ENCODE assay signal across 12 cellular contexts in the genomic region with DNA sequence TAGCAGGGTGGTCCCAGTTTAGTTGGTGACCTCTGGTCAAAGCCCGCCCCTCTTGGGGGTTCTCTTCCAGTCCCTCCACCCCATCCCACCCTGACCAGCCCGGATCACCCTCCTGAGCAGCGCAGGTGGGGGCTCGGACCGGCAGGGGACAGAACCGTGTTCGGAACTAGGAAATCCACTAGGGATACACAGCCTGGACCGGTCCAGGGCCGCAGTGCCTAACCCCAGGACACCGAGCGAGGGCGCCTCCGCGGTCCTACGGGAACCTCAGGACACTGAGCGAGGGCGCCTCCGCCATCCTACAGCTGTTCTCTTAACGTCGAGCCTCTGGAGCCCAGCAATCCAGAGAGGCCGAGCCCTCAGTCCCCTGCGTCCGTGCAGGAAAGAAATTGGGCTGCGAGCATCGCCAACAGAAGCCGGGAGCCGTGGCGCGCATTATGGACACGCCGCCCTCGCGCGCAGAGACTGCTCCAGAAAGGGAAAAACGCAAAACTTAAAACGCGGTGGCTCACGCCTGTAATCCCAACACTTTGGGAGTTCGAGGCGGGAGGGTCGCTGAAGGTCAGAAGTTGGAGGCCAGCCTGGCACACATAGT. TPM values are rescaled to one million over a fixed set of nuclear protein-coding genes. Genes with fewer than 3 reads are reported as not detected.
DNase-seq lines count a peak whose midpoint lies in the region; ATAC-seq and TF ChIP-seq lines count a peak whose summit lies in the region.
"Had no signal": no experiment of that assay in that cellular context is flagged by ENCODE, and none has a peak within 500 bp of the region (broad histone marks: within the 10 kb centered on the region; RNA-seq: fewer than 3 reads in every experiment).

No MANE protein-coding gene starts in this region.

- H3K4me1 Mint-ChIP-seq in activated naive CD8-positive, alpha-beta T cell (ENCODE audit: low read depth): peaks cover 27% of the 10 kb centered on the region
- H3K4me1 Mint-ChIP-seq in type B pancreatic cell (ENCODE audit: unreplicated experiment): peaks cover 16% of the 10 kb centered on the region

- no CpG with 5 or more reads among the region's 41 CpGs for WGBS in mesendoderm (ENCODE audit: extremely low coverage, insufficient coverage, low lambda C conversion rate)

- H4K5ac ChIP-seq in mesendoderm (ENCODE audit: low read length): no peak overlapping the region

- POLR2A ChIA-PET in A673 (lab: Charles Lee; ENCODE audit: low non-redundant PET): no interaction called here

- DNase-seq in A673 (ENCODE audit: low spot score): no peak
- no peak for DNase-seq in GM12864 (ENCODE audit: low read depth)
- peak; percentile 25 for DNase-seq in mesendoderm
- no peak for DNase-seq in KG1 (lab: John Stamatoyannopoulos, UW)
- no peak for DNase-seq in type B pancreatic cell (ENCODE audit: extremely low spot score, unreplicated experiment)
- DNase-seq: hippocampal formation had no signal

- no peak overlapping the region for H4K8ac ChIP-seq in mesendoderm (ENCODE audit: low read depth, low read length)

- H3K27me3 ChIP-seq in A673 (replicated peaks; ENCODE audit: insufficient read depth, low read depth, low read length, poor library complexity): peaks cover 10% of the 10 kb centered on the region
- peaks cover 55% of the 10 kb centered on the region for H3K27me3 ChIP-seq in mesendoderm (ENCODE audit: insufficient read depth, low read length, poor library complexity)

- no peak overlapping the region for H3K18ac ChIP-seq in mesendoderm (ENCODE audit: low read length)

- no peak overlapping the region for H3K9ac ChIP-seq in mesendoderm (ENCODE audit: low read length)

- no peak overlapping the region for H2AK5ac ChIP-seq in mesendoderm (ENCODE audit: low read length)

- H3K9me3 Mint-ChIP-seq in activated naive CD8-positive, alpha-beta T cell (ENCODE audit: low read depth): no peaks in the 10 kb centered on the region
- H3K9me3 Mint-ChIP-seq in type B pancreatic cell: peaks cover under 1% of the 10 kb centered on the region

- no peaks in the 10 kb centered on the region for H3K9me3 ChIP-seq in A673 (ENCODE audit: low read depth, low read length, poor library complexity, severe bottlenecking)

- intact Hi-C loops in A673 (cut with micrococcal nuclease; ENCODE audit: unreplicated experiment): no loop called here

- no peak overlapping the region for H3K27ac ChIP-seq in A673 (ENCODE audit: low read depth, low read length, poor library complexity, severe bottlenecking)
- no peak overlapping the region for H3K27ac ChIP-seq in mesendoderm (ENCODE audit: low read depth, low read length)
- H3K27ac ChIP-seq: VCaP had no signal

- peaks cover 36% of the 10 kb centered on the region for H3K27me3 Mint-ChIP-seq in activated naive CD8-positive, alpha-beta T cell
- peaks cover 98% of the 10 kb centered on the region for H3K27me3 Mint-ChIP-seq in type B pancreatic cell

- H3K4me3 ChIP-seq in A673 (ENCODE audit: low read depth, low read length, poor library complexity, severe bottlenecking): peak overlapping the region; percentile 62
- H3K4me3 ChIP-seq in GM12864 (ENCODE audit: low read depth, low read length): peak overlapping the region; percentile 63
- no peak overlapping the region for H3K4me3 ChIP-seq in mesendoderm (ENCODE audit: low read length)
- H3K4me3 ChIP-seq: GM12878 had no signal

- H2BK120ac ChIP-seq in mesendoderm (ENCODE audit: low read depth, low read length): no peak overlapping the region

- H3K4me1 ChIP-seq in A673 (ENCODE audit: insufficient read depth, low read length, poor library complexity, severe bottlenecking) (peaks cover 40% of the 10 kb centered on the region), mesendoderm (ENCODE audit: control insufficient read depth, low read depth, low read length) (peaks cover 3% of the 10 kb centered on the region)

- H3K23ac ChIP-seq in mesendoderm (ENCODE audit: low read length): no peak overlapping the region

- TF ChIP-seq CTCF in A673 (conservative IDR thresholded peaks at IDR 0.05; ENCODE audit: low read depth, low read length) (0 out of 2 replicates have a peak, but pooled peaks have one; percentile 13), GM12864 (IDR thresholded peaks at IDR 0.05; ENCODE audit: low read depth, low read length, missing control alignments) (no peak), type B pancreatic cell (conservative IDR thresholded peaks at IDR 0.05) (no peak)

- BruUV-seq in A673 (replicated peaks; lab: Mats Ljungman, UMichigan): no TSS peak

- H3K4me3 Mint-ChIP-seq in activated naive CD8-positive, alpha-beta T cell: peak overlapping the region; percentile 65
- no peak overlapping the region for H3K4me3 Mint-ChIP-seq in type B pancreatic cell

- no peak for ATAC-seq in HG02884 (IDR thresholded peaks at IDR 0.05; ENCODE audit: unreplicated experiment)
- no peak for ATAC-seq in HG02981 (IDR thresholded peaks at IDR 0.05; ENCODE audit: unreplicated experiment)
- ATAC-seq: GM12878 had no signal

- no peaks in the 10 kb centered on the region for H3K36me3 Mint-ChIP-seq in activated naive CD8-positive, alpha-beta T cell
- no peaks in the 10 kb centered on the region for H3K36me3 Mint-ChIP-seq in type B pancreatic cell

- H3K27ac Mint-ChIP-seq in activated naive CD8-positive, alpha-beta T cell: no peak overlapping the region
- H3K27ac Mint-ChIP-seq in type B pancreatic cell: no peak overlapping the region
- H3K27ac Mint-ChIP-seq: CD4-positive, CD25-positive, alpha-beta regulatory T cell had no signal

- H3K4ac ChIP-seq in mesendoderm (ENCODE audit: low read depth, low read length): no peak overlapping the region

- no peaks in the 10 kb centered on the region for H3K79me2 ChIP-seq in mesendoderm (ENCODE audit: control insufficient read depth, insufficient read depth, low read length)

- no peak overlapping the region for H2BK5ac ChIP-seq in mesendoderm (ENCODE audit: low read length)

- no peak overlapping the region for H2BK15ac ChIP-seq in mesendoderm (replicated peaks; ENCODE audit: low read depth)

- H3K4me2 ChIP-seq in mesendoderm (ENCODE audit: low read length): peak overlapping the region; percentile 22

- CTCF ChIA-PET in A673 (lab: Charles Lee): interaction anchor here (0.8 to 1.0 kb wide), 3 partner anchors 9 to 137 kb away, joined by 3 to 5 read pairs (median 4); a partner anchor contains a TSS

- no peak overlapping the region for H3K56ac ChIP-seq in mesendoderm (ENCODE audit: low read length)

- no peaks in the 10 kb centered on the region for H3K79me1 ChIP-seq in mesendoderm (ENCODE audit: low read length)

- H3K36me3 ChIP-seq in A673 (ENCODE audit: insufficient read depth, low read length, poor library complexity, severe bottlenecking) (peaks cover 5% of the 10 kb centered on the region), mesendoderm (ENCODE audit: control insufficient read depth, insufficient read depth, low read length) (no peaks in the 10 kb centered on the region)

RNA-seq across cellular contexts. Expression of a gene that starts 8.5 kb away (rescaled TPM):
- total RNA-seq in A673 (2021): 18.3 and 19.3 TPM in 2 replicates
- polyA plus RNA-seq in mesendoderm (2013, experiment 1 of 2): 0.06 TPM
- 0.04 TPM for polyA plus RNA-seq in mesendoderm (2013, experiment 2 of 2)
- not detected in 2 replicates for total RNA-seq in type B pancreatic cell (ENCODE audit: low replicate concordance)
- total RNA-seq: CD4-positive, CD25-positive, alpha-beta regulatory T cell; GM12878 had no signal
- polyA plus RNA-seq: CD4-positive, CD25-positive, alpha-beta regulatory T cell; GM12878 had no signal

RNA-seq across cellular contexts. Expression of a gene that starts 44.8 kb away (rescaled TPM):
- 286 and 346 TPM in 2 replicates for total RNA-seq in A673 (2021)
- 8.6 TPM for polyA plus RNA-seq in mesendoderm (2013, experiment 1 of 2)
- polyA plus RNA-seq in mesendoderm (2013, experiment 2 of 2): 7.3 TPM
- total RNA-seq in type B pancreatic cell (ENCODE audit: low replicate concordance): 1.2 and 3.0 TPM in 2 replicates
- total RNA-seq: CD4-positive, CD25-positive, alpha-beta regulatory T cell; GM12878 had no signal
- polyA plus RNA-seq: CD4-positive, CD25-positive, alpha-beta regulatory T cell; GM12878 had no signal

RNA-seq across cellular contexts. Expression of a gene that starts 53.7 kb away (rescaled TPM):
- total RNA-seq in A673 (2021) (not detected in 2 replicates), type B pancreatic cell (ENCODE audit: low replicate concordance) (not detected in 2 replicates)
- not detected for polyA plus RNA-seq in mesendoderm (2013, experiment 1 of 2)
- not detected for polyA plus RNA-seq in mesendoderm (2013, experiment 2 of 2)
- total RNA-seq: CD4-positive, CD25-positive, alpha-beta regulatory T cell; GM12878 had no signal
- polyA plus RNA-seq: CD4-positive, CD25-positive, alpha-beta regulatory T cell; GM12878 had no signal

Comparison
In these comparisons a context has a peak if more than half of its experiments do, and no peak if none do; other contexts are left out.
1. RNA of a gene that starts 8.5 kb away (total RNA-seq): 18.3 to 19.3 TPM in A673; not detected in type B pancreatic cell; every median in the first group is over 10 times any median in the second.
2. RNA of a gene that starts 44.8 kb away (total RNA-seq): 286 to 346 TPM in A673; 1.2 to 3.0 TPM in type B pancreatic cell; every median in the first group is over 10 times any median in the second.